27 cellular contexts compared by ENCODE assay signal in genomic region chr3:195475614-195476013, GRCh38.
"Had no signal": no experiment of that assay in that cellular context is flagged by ENCODE, and none has a peak within 500 bp of the region (broad histone marks: within the 10 kb centered on the region; RNA-seq: fewer than 3 reads in every experiment).

No MANE protein-coding gene starts in this region.

- H3K27me3 ChIP-seq: dorsolateral prefrontal cortex, gastroesophageal sphincter, heart left ventricle, ovary, suprapubic skin, transverse colon, upper lobe of right lung, uterus had no signal

- ATAC-seq: gastroesophageal sphincter; heart left ventricle; left lobe of liver; natural killer cell; psoas muscle; right cardiac atrium; stimulated activated naive B cell treated with anti-CD40 and anti-IgM and Interleukin-4, amounts not matched to agents 10 μg/mL and 1 μg/mL and 100 μg/mL, for 72 hours; upper lobe of right lung had no signal

- DNase-seq: dorsolateral prefrontal cortex; effector CD4-positive, alpha-beta T cell; foreskin fibroblast; heart left ventricle; hippocampal formation; kidney glomerular epithelial cell; natural killer cell; occipital lobe; ovary; posterior cingulate gyrus; psoas muscle; right cardiac atrium; stimulated activated CD4-positive, alpha-beta T cell treated with anti-CD3 and anti-CD28 coated beads, Interleukin-15, amount 100 ng/mL, for 24 hours; stimulated activated CD4-positive, alpha-beta T cell treated with anti-CD3 and anti-CD28 coated beads, Interleukin-2, amount 100 ng/mL, for 48 hours; stimulated activated naive B cell treated with anti-CD40 and anti-IgM and Interleukin-4, amounts not matched to agents 10 μg/mL and 1 μg/mL and 100 μg/mL, for 72 hours; transverse colon; upper lobe of right lung; uterus had no signal

- H3K9me3 Mint-ChIP-seq: memory B cell; natural killer cell; stimulated activated naive B cell treated with anti-CD40 and anti-IgM and Interleukin-4, amounts not matched to agents 10 μg/mL and 1 μg/mL and 100 μg/mL, for 72 hours; stimulated activated naive CD8-positive, alpha-beta T cell treated with anti-CD3 and anti-CD28 coated beads, Interleukin-15, Interleukin-2, amounts not matched to agents 100 ng/mL and 50 ng/mL, for 24 hours had no signal

- H3K4me3 Mint-ChIP-seq: memory B cell; natural killer cell; stimulated activated naive B cell treated with anti-CD40 and anti-IgM and Interleukin-4, amounts not matched to agents 10 μg/mL and 1 μg/mL and 100 μg/mL, for 72 hours; stimulated activated naive CD8-positive, alpha-beta T cell treated with anti-CD3 and anti-CD28 coated beads, Interleukin-15, Interleukin-2, amounts not matched to agents 100 ng/mL and 50 ng/mL, for 24 hours had no signal

- FAIRE-seq: colon, islet of Langerhans had no signal

- H3K36me3 Mint-ChIP-seq: memory B cell; natural killer cell; stimulated activated naive B cell treated with anti-CD40 and anti-IgM and Interleukin-4, amounts not matched to agents 10 μg/mL and 1 μg/mL and 100 μg/mL, for 72 hours had no signal

- H3K36me3 ChIP-seq: gastroesophageal sphincter, heart left ventricle, ovary, suprapubic skin, transverse colon, upper lobe of right lung, uterus had no signal

- H3K4me3 ChIP-seq: dorsolateral prefrontal cortex, gastroesophageal sphincter, heart left ventricle, lung, ovary, psoas muscle, skin epidermis, suprapubic skin, transverse colon, upper lobe of right lung, uterus had no signal

- H3K27ac Mint-ChIP-seq: memory B cell; natural killer cell; stimulated activated naive B cell treated with anti-CD40 and anti-IgM and Interleukin-4, amounts not matched to agents 10 μg/mL and 1 μg/mL and 100 μg/mL, for 72 hours; stimulated activated naive CD8-positive, alpha-beta T cell treated with anti-CD3 and anti-CD28 coated beads, Interleukin-15, Interleukin-2, amounts not matched to agents 100 ng/mL and 50 ng/mL, for 24 hours had no signal

- H3K4me1 Mint-ChIP-seq: memory B cell; natural killer cell; stimulated activated naive B cell treated with anti-CD40 and anti-IgM and Interleukin-4, amounts not matched to agents 10 μg/mL and 1 μg/mL and 100 μg/mL, for 72 hours had no signal

- H3K9me3 ChIP-seq: gastroesophageal sphincter, heart left ventricle, ovary, psoas muscle, suprapubic skin, transverse colon, upper lobe of right lung, uterus had no signal

- H3K4me1 ChIP-seq: heart left ventricle, psoas muscle, suprapubic skin, transverse colon, upper lobe of right lung, uterus had no signal

- H3K27ac ChIP-seq: dorsolateral prefrontal cortex, gastroesophageal sphincter, heart left ventricle, ovary, psoas muscle, skin epidermis, suprapubic skin, transverse colon, upper lobe of right lung, uterus had no signal
